ENCODE assay signal across 8 cellular contexts in genomic region chr17:40139566-40140058, GRCh38. TPM values are rescaled to one million over a fixed set of nuclear protein-coding genes. Genes with fewer than 3 reads are reported as not detected.
DNase-seq lines count a peak whose midpoint lies in the region; ATAC-seq and TF ChIP-seq lines count a peak whose summit lies in the region.

No MANE protein-coding gene starts in this region.

- TF ChIP-seq CTCF in kidney epithelial cell (IDR thresholded peaks at IDR 0.05; ENCODE audit: insufficient read depth, low read length, poor library complexity, severe bottlenecking): no peak

- peak overlapping the region; percentile 71 to 95 (median 76) for H3K9ac ChIP-seq in subcutaneous abdominal adipose tissue (ENCODE audit: low read length in 5 of 5)

- ATAC-seq in HG03196 (IDR thresholded peaks at IDR 0.05; ENCODE audit: unreplicated experiment): peak; percentile 7

- H3K27ac ChIP-seq in angular gyrus (ENCODE audit: low read depth, low read length) (peak overlapping the region; percentile 100), subcutaneous abdominal adipose tissue (ENCODE audit: low read depth, low read length) (peak overlapping the region; percentile 88)

- DNase-seq in activated CD8-positive, alpha-beta memory T cell treated with anti-CD3 and anti-CD28 coated beads, Interleukin-2, amount 50 U/mL, for 48 hours: peak; percentile 59
- DNase-seq in activated CD8-positive, alpha-beta memory T cell treated with anti-CD3 and anti-CD28 coated beads, Interleukin-2, amount 50 U/mL, for 4 hours: no peak
- DNase-seq in kidney epithelial cell (ENCODE audit: low read depth) (no peak), posterior vena cava (ENCODE audit: low spot score) (no peak), DMS79 treated with DMSO at 0.1 percent for 48 hours (lab: John Stamatoyannopoulos, UW) (no peak)

- no peaks in the 10 kb centered on the region for H3K9me3 ChIP-seq in subcutaneous abdominal adipose tissue (ENCODE audit: control insufficient read depth in 5 of 5, low read length in 5 of 5)

- H3K4me3 ChIP-seq in kidney epithelial cell (ENCODE audit: low read depth, low read length) (peak overlapping the region; percentile 56), subcutaneous abdominal adipose tissue (ENCODE audit: low read depth in 1 of 5, low read length in 5 of 5) (peak overlapping the region; percentile 77 to 94 (median 93))

- H3K36me3 ChIP-seq in kidney epithelial cell (ENCODE audit: control insufficient read depth, insufficient read depth, low read length) (no peaks in the 10 kb centered on the region), subcutaneous abdominal adipose tissue (ENCODE audit: control insufficient read depth in 5 of 5, insufficient read depth in 5 of 5, low read length in 5 of 5) (peaks cover 20 to 38% (median 30%) of the 10 kb centered on the region in 5 donors)

- intact Hi-C loops in posterior vena cava (cut with DNase I): no loop called here

- H3K27me3 ChIP-seq in kidney epithelial cell (ENCODE audit: control insufficient read depth, insufficient read depth, low read length): no peaks in the 10 kb centered on the region
- no peaks in the 10 kb centered on the region for H3K27me3 ChIP-seq in subcutaneous abdominal adipose tissue (ENCODE audit: control insufficient read depth in 5 of 5, insufficient read depth in 4 of 5, low read length in 5 of 5)

- H3K4me1 ChIP-seq in subcutaneous abdominal adipose tissue (ENCODE audit: control insufficient read depth in 5 of 5, insufficient read depth in 5 of 5, low read length in 5 of 5): peaks cover 3 to 26% (median 21%) of the 10 kb centered on the region in 5 donors

RNA-seq across cellular contexts. Expression of gene CASC3, which starts 0.7 kb away (rescaled TPM):
- total RNA-seq in kidney epithelial cell (38.6 and 42.9 TPM in 2 replicates), posterior vena cava (100 to 1,000 TPM in 1 of 2 donors, 10 to 100 TPM in 1; 99.2 to 103 TPM)

RNA-seq across cellular contexts. Expression of gene MSL1, which starts 17.8 kb away (rescaled TPM):
- total RNA-seq in kidney epithelial cell (40.6 and 47.4 TPM in 2 replicates), posterior vena cava (10 to 100 TPM; 66.7 to 68.8 TPM)

RNA-seq across cellular contexts. Expression of gene RAPGEFL1, which starts 37.7 kb away (rescaled TPM):
- 2.3 and 3.4 TPM in 2 replicates for total RNA-seq in kidney epithelial cell
- 1 to 10 TPM; 4.5 to 5.2 TPM for total RNA-seq in posterior vena cava

RNA-seq across cellular contexts. Expression of gene NR1D1, which starts 39.2 kb away (rescaled TPM):
- total RNA-seq in kidney epithelial cell (3.6 and 3.7 TPM in 2 replicates), posterior vena cava (10 to 100 TPM; 20.2 to 24.2 TPM)
